Comparison of ENCODE assay signal across 8 cellular contexts in genomic region chr2:160429248-160430000, GRCh38.
DNase-seq lines count a peak whose midpoint lies in the region; ATAC-seq and TF ChIP-seq lines count a peak whose summit lies in the region.

No MANE protein-coding gene starts in this region.

- no peaks in the 10 kb centered on the region for H3K9me3 Mint-ChIP-seq in effector memory CD8-positive, alpha-beta T cell

- no peak for TF ChIP-seq EP300 in neural cell (conservative IDR thresholded peaks at IDR 0.05; ENCODE audit: poor library complexity, severe bottlenecking)

- peaks cover 31 to 35% of the 10 kb centered on the region in 2 donors for H3K4me1 Mint-ChIP-seq in effector memory CD8-positive, alpha-beta T cell (ENCODE audit: low read depth in 2 of 2)

- H3K4ac ChIP-seq in neuronal stem cell (ENCODE audit: low read length): no peak overlapping the region

- peak; percentile 60 for TF ChIP-seq RAD21 in neural cell (conservative IDR thresholded peaks at IDR 0.05)

- no peak overlapping the region for H3K23ac ChIP-seq in neuronal stem cell (ENCODE audit: low read depth, low read length, poor library complexity)

- no peak overlapping the region for H2BK120ac ChIP-seq in neuronal stem cell (ENCODE audit: low read depth, low read length)

- H3K36me3 Mint-ChIP-seq in effector memory CD8-positive, alpha-beta T cell (ENCODE audit: insufficient read depth): peaks cover 3% of the 10 kb centered on the region

- no peak overlapping the region for H2BK5ac ChIP-seq in neuronal stem cell (ENCODE audit: low read length)

- H3K9ac ChIP-seq in neural cell (ENCODE audit: low read length) (no peak overlapping the region), neuronal stem cell (ENCODE audit: low read depth, low read length, poor library complexity) (no peak overlapping the region)

- peak overlapping the region; percentile 66 to 79 for H3K4me3 Mint-ChIP-seq in effector memory CD8-positive, alpha-beta T cell

- H3F3A ChIP-seq in neural cell (ENCODE audit: insufficient read depth, low read length, poor library complexity, severe bottlenecking): no peaks in the 10 kb centered on the region

- H4K8ac ChIP-seq in neuronal stem cell (ENCODE audit: low read depth, low read length): no peak overlapping the region

- no peak overlapping the region for H4K91ac ChIP-seq in neuronal stem cell (ENCODE audit: low read depth, low read length, poor library complexity)

- H2BK12ac ChIP-seq in neuronal stem cell (ENCODE audit: low read length): no peak overlapping the region

- no peaks in the 10 kb centered on the region for H3K79me1 ChIP-seq in neuronal stem cell (ENCODE audit: low read depth, low read length)

- H3K27ac ChIP-seq in RWPE2 (ENCODE audit: poor library complexity, severe bottlenecking): peak overlapping the region; percentile 41
- no peak overlapping the region for H3K27ac ChIP-seq in neural cell (ENCODE audit: low read length)
- no peak overlapping the region for H3K27ac ChIP-seq in neuronal stem cell (replicated peaks; ENCODE audit: low read length)

- TF ChIP-seq CTCF in RWPE2 (IDR thresholded peaks at IDR 0.05; ENCODE audit: poor library complexity, severe bottlenecking) (peak; percentile 81), neural cell (IDR thresholded peaks at IDR 0.05; ENCODE audit: poor library complexity, severe bottlenecking) (peak; percentile 71)

- H3K79me2 ChIP-seq in neural cell (replicated peaks; ENCODE audit: insufficient read depth, low read length): no peaks in the 10 kb centered on the region

- no peaks in the 10 kb centered on the region for H3K27me3 Mint-ChIP-seq in effector memory CD8-positive, alpha-beta T cell

- H2AFZ ChIP-seq in neural cell (ENCODE audit: low read depth, low read length) (no peak overlapping the region), neuronal stem cell (ENCODE audit: low read length) (no peak overlapping the region)

- H3K14ac ChIP-seq in neuronal stem cell (ENCODE audit: low read length): no peak overlapping the region

- H3K9me3 ChIP-seq in RWPE2 (ENCODE audit: severe bottlenecking) (no peaks in the 10 kb centered on the region), neural cell (ENCODE audit: low read length) (no peaks in the 10 kb centered on the region), neuronal stem cell (replicated peaks in 1 of 2; ENCODE audit: control insufficient read depth in 2 of 2, insufficient read depth in 1 of 2, low read depth in 1 of 2, low read length in 2 of 2) (peaks cover 7 to 12% of the 10 kb centered on the region in 2 donors)

- H2BK15ac ChIP-seq in neuronal stem cell (ENCODE audit: low read length): no peak overlapping the region

- H3K4me3 ChIP-seq in RWPE2 (ENCODE audit: severe bottlenecking) (no peak overlapping the region), neural cell (ENCODE audit: low read length) (no peak overlapping the region), neuronal stem cell (ENCODE audit: low read length in 2 of 2) (no peak overlapping the region)

- H3K36me3 ChIP-seq in RWPE2 (ENCODE audit: low read depth) (peaks cover 19% of the 10 kb centered on the region; the same call in 1 of the 2 replicates), neural cell (ENCODE audit: insufficient read depth, low read length) (no peaks in the 10 kb centered on the region), neuronal stem cell (replicated peaks in 1 of 2; ENCODE audit: control insufficient read depth in 2 of 2, insufficient read depth in 2 of 2, low read length in 2 of 2) (peaks cover 2 to 32% of the 10 kb centered on the region in 2 donors)

- no peaks in the 10 kb centered on the region for H3K9me2 ChIP-seq in neural cell (ENCODE audit: insufficient read depth, low read length)

- H3K27me3 ChIP-seq in RWPE2 (ENCODE audit: insufficient read depth, poor library complexity, severe bottlenecking) (no peaks in the 10 kb centered on the region), neural cell (ENCODE audit: insufficient read depth, low read depth, low read length) (no peaks in the 10 kb centered on the region), neuronal stem cell (ENCODE audit: control insufficient read depth in 3 of 3, insufficient read depth in 3 of 3, low read depth in 1 of 3, low read length in 3 of 3) (no peaks in the 10 kb centered on the region)

- H3K4me1 ChIP-seq in RWPE2 (ENCODE audit: insufficient read depth, poor library complexity, severe bottlenecking) (peaks cover 38% of the 10 kb centered on the region), neuronal stem cell (ENCODE audit: control insufficient read depth in 2 of 2, insufficient read depth in 1 of 2, low read depth in 1 of 2, low read length in 2 of 2) (peaks cover 2 to 4% of the 10 kb centered on the region in 2 donors)

- WGBS in neuronal stem cell (ENCODE audit: extremely low coverage in 2 of 2, insufficient read length in 2 of 2, insufficient replicate concordance in 1 of 2), 2 donors: no CpG with 5 or more reads among the region's 1 CpG

- no peak overlapping the region for H3K4me2 ChIP-seq in neural cell (ENCODE audit: low read length)
- no peak overlapping the region for H3K4me2 ChIP-seq in neuronal stem cell (ENCODE audit: insufficient read depth, low read length, poor library complexity, severe bottlenecking)

- H3K18ac ChIP-seq in neuronal stem cell (ENCODE audit: low read length): no peak overlapping the region

- peak overlapping the region; percentile 82 to 86 for H3K27ac Mint-ChIP-seq in effector memory CD8-positive, alpha-beta T cell

- peak; percentile 26 for DNase-seq in NCI-H1436 (lab: John Stamatoyannopoulos, UW)
- DNase-seq in NCI-H1436 treated with DMSO at 0.1 percent for 48 hours (lab: John Stamatoyannopoulos, UW): no peak
- DNase-seq in HT-29 (ENCODE audit: low spot score): peak; percentile 77
- no peak for DNase-seq in RWPE2 (ENCODE audit: low spot score)
- DNase-seq in effector memory CD8-positive, alpha-beta T cell: no peak
- no peak for DNase-seq in neuronal stem cell (ENCODE audit: low spot score)

- ATAC-seq in RWPE2 (ENCODE audit: low read depth) (no peak), GM21390 (IDR thresholded peaks at IDR 0.05; ENCODE audit: unreplicated experiment) (no peak)
- peak; percentile 56 for ATAC-seq in effector memory CD8-positive, alpha-beta T cell (replicated peaks)

- H4K20me1 ChIP-seq in neural cell (ENCODE audit: insufficient read depth): no peaks in the 10 kb centered on the region

- H2AK5ac ChIP-seq in neuronal stem cell (ENCODE audit: low read depth, low read length): no peak overlapping the region

TF ChIP-seq in neural cell, 6 proteins besides CTCF, POLR2A, EP300 and RAD21:
- TF ChIP-seq MXI1 (conservative IDR thresholded peaks at IDR 0.05; ENCODE audit: poor library complexity, severe bottlenecking) (no peak), SMC3 (conservative IDR thresholded peaks at IDR 0.05; ENCODE audit: poor library complexity) (peak; percentile 69)
TF ChIP-seq in neural cell: peak in this region for 1.

Comparison
In these comparisons a context has a peak if more than half of its experiments do, and no peak if none do; other contexts are left out.
1. DNase-seq: peak in NCI-H1436 (single experiment) and HT-29 (single experiment); none in NCI-H1436 treated with DMSO at 0.1 percent for 48 hours (single experiment), RWPE2 (single experiment), effector memory CD8-positive, alpha-beta T cell (0 of 3) and neuronal stem cell (single experiment).